Comparison of ENCODE assay signal across 32 cellular contexts in the genomic region with DNA sequence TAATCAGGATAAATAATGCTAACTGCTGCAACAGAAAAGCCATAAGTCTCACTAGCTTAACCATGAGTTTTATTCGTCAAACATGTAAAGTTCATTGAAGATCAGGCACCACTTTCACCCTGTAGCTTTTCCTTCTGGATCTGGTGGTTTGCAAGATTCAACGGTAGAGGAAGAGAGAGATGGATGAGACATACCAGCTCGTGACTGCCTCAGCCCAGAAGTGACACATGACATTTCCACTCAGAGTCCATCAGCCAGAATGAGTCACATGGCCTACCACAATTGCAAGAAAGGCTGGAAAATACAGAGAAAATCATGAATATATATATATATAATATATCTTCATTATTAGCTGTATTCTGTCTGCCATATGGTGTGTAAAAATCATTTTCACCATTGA. TPM values are rescaled to one million over a fixed set of nuclear protein-coding genes. Genes with fewer than 3 reads are reported as not detected.
DNase-seq lines count a peak whose midpoint lies in the region; ATAC-seq and TF ChIP-seq lines count a peak whose summit lies in the region.
"Had no signal": no experiment of that assay in that cellular context is flagged by ENCODE, and none has a peak within 500 bp of the region (broad histone marks: within the 10 kb centered on the region; RNA-seq: fewer than 3 reads in every experiment).

No MANE protein-coding gene starts in this region.

- no peaks in the 10 kb centered on the region for H3F3A ChIP-seq in smooth muscle cell (ENCODE audit: low read depth)

- no peak overlapping the region for H3K27ac ChIP-seq in smooth muscle cell (ENCODE audit: low read depth)
- H3K27ac ChIP-seq: cardiac muscle cell, colonic mucosa, esophagus squamous epithelium, left ventricle myocardium inferior, Peyer's patch, SJSA1, suprapubic skin, upper lobe of right lung had no signal

- no peak for ATAC-seq in GM18873 (IDR thresholded peaks at IDR 0.05; ENCODE audit: low FRiP score, unreplicated experiment)
- ATAC-seq: sciatic nerve; stimulated activated memory B cell treated with anti-CD40 and anti-IgM and Interleukin-4, amounts not matched to agents 10 μg/mL and 1 μg/mL and 100 μg/mL, for 72 hours; T-cell; upper lobe of right lung had no signal

- H3K27me3 ChIP-seq in smooth muscle cell (ENCODE audit: low read depth) = no peaks in the 10 kb centered on the region
- H3K27me3 ChIP-seq: BE2C, cardiac muscle cell, colonic mucosa, esophagus squamous epithelium, Peyer's patch, SJSA1, suprapubic skin, upper lobe of right lung had no signal

- no peak overlapping the region for H3K9ac ChIP-seq in smooth muscle cell (ENCODE audit: low read depth)

- no peaks in the 10 kb centered on the region for H4K20me1 ChIP-seq in smooth muscle cell (ENCODE audit: low read depth)

- no peaks in the 10 kb centered on the region for H3K36me3 ChIP-seq in smooth muscle cell (ENCODE audit: low read depth)
- H3K36me3 ChIP-seq: BE2C, cardiac muscle cell, colonic mucosa, esophagus squamous epithelium, left ventricle myocardium inferior, Peyer's patch, SJSA1, suprapubic skin, upper lobe of right lung had no signal

- in situ Hi-C loops in GM13976 (cut with MboI; ENCODE audit: low sequenced_read_pairs, unreplicated experiment) = no loop called here

- DNase-seq in Daoy (ENCODE audit: low read depth) (peak; percentile 35), M059J (ENCODE audit: low read depth) (peak; percentile 74), epithelial cell of esophagus (ENCODE audit: low read depth) (peak; percentile 45), stromal cell of bone marrow (ENCODE audit: low read depth) (peak; percentile 59), GM13976 (ENCODE audit: low spot score) (no peak), smooth muscle cell (lab: John Stamatoyannopoulos, UW; ENCODE audit: unreplicated experiment) (no peak)
- DNase-seq: activated CD4-positive, alpha-beta T cell treated with anti-CD3 and anti-CD28 coated beads, Interleukin-2, amount 50 U/mL, for 4 hours; activated CD4-positive, CD25-positive, alpha-beta regulatory T cell; activated CD8-positive, alpha-beta memory T cell treated with anti-CD3 and anti-CD28 coated beads, Interleukin-2, amount 50 U/mL, for 4 hours; activated naive CD4-positive, alpha-beta T cell treated with anti-CD3 and anti-CD28 coated beads, Interleukin-2, amount 10 ng/mL, durations not matched to agents 7 days and 5 days; amniotic stem cell; BE2C; colonic mucosa; DMS153; effector memory CD4-positive, alpha-beta T cell; esophagus squamous epithelium; GF-D8; Karpas-422; left ventricle myocardium inferior; NCI-H1048; NCI-H1694; NCI-H69; Peyer's patch; stimulated activated CD4-positive, alpha-beta T cell treated with anti-CD3 and anti-CD28 coated beads, Interleukin-4, amount 100 ng/mL, for 4 hours; T-cell; upper lobe of right lung had no signal

- no peaks in the 10 kb centered on the region for H3K4me1 ChIP-seq in smooth muscle cell (ENCODE audit: low read depth)
- H3K4me1 ChIP-seq: BE2C, colonic mucosa, esophagus squamous epithelium, left ventricle myocardium inferior, Peyer's patch, suprapubic skin, upper lobe of right lung had no signal

- no peak for TF ChIP-seq CTCF in epithelial cell of esophagus (IDR thresholded peaks at IDR 0.05; ENCODE audit: insufficient read depth, low read depth, low read length, missing control alignments)
- no peak for TF ChIP-seq CTCF in GM13976 (IDR thresholded peaks at IDR 0.05; ENCODE audit: borderline replicate concordance, control extremely low read depth, extremely low read depth, insufficient read depth, missing control alignments)
- TF ChIP-seq CTCF in smooth muscle cell (IDR thresholded peaks at IDR 0.05; ENCODE audit: borderline replicate concordance, insufficient read depth, poor library complexity, severe bottlenecking) = no peak

- no peaks in the 10 kb centered on the region for H3K79me2 ChIP-seq in smooth muscle cell (ENCODE audit: low read depth)

- WGBS in smooth muscle cell (ENCODE audit: low lambda C conversion rate) = 49% methylated on average over 3 of the region's 3 CpGs

- no peak overlapping the region for H2AFZ ChIP-seq in smooth muscle cell (ENCODE audit: low read depth)

- H3K4me3 ChIP-seq in epithelial cell of esophagus (ENCODE audit: low read length) = no peak overlapping the region
- no peak overlapping the region for H3K4me3 ChIP-seq in smooth muscle cell
- H3K4me3 ChIP-seq: cardiac muscle cell, colonic mucosa, esophagus squamous epithelium, left ventricle myocardium inferior, Peyer's patch, SJSA1, suprapubic skin, upper lobe of right lung had no signal

- no peak overlapping the region for H3K4me2 ChIP-seq in smooth muscle cell

- no peaks in the 10 kb centered on the region for H3K9me3 ChIP-seq in smooth muscle cell (replicated peaks; ENCODE audit: low read depth)
- H3K9me3 ChIP-seq: BE2C, colonic mucosa, esophagus squamous epithelium, left ventricle myocardium inferior, Peyer's patch, SJSA1, suprapubic skin, upper lobe of right lung had no signal

RNA-seq across cellular contexts. Expression of a gene that starts 29.0 kb away (rescaled TPM):
- 2.1 and 10.0 TPM in 2 replicates for total RNA-seq in Daoy (2014; rRNA removed; shearing (Covaris generic))
- total RNA-seq in M059J (2014; rRNA removed; shearing (Covaris generic)) = 3.0 and 9.2 TPM in 2 replicates
- 6.2 and 34.9 TPM in 2 replicates for total RNA-seq in smooth muscle cell
- polyA plus RNA-seq in smooth muscle cell = 2.5 and 5.3 TPM in 2 replicates

Comparison
In these comparisons a context has a peak if more than half of its experiments do, and no peak if none do; other contexts are left out.
1. DNase-seq: peak in Daoy (single experiment), M059J (single experiment), epithelial cell of esophagus (single experiment) and stromal cell of bone marrow (single experiment); none in GM13976 (single experiment) and smooth muscle cell (single experiment).